In genomic region chr15:59152694-59153450, GRCh38 we compare ENCODE assay signal across 26 cellular contexts. TPM values are rescaled to one million over a fixed set of nuclear protein-coding genes. Genes with fewer than 3 reads are reported as not detected.
A peak's percentile ranks its signal among the peaks of the same experiment; 100 is the strongest.
DNase-seq lines count a peak whose midpoint lies in the region; ATAC-seq, FAIRE-seq and TF ChIP-seq lines count a peak whose summit lies in the region.
"Had no signal": no experiment of that assay in that cellular context is flagged by ENCODE, and none has a peak within 500 bp of the region (broad histone marks: within the 10 kb centered on the region; RNA-seq: fewer than 3 reads in every experiment).

No MANE protein-coding gene starts in this region.

- in situ Hi-C loops in HepG2 (cut with HindIII; ENCODE audit: extremely low pct_ligation_motif_present, low pct_unique_long_range_greater_than_20kb) (no loop called here), SK-MEL-5 (cut with HindIII; ENCODE audit: low pct_unique_long_range_greater_than_20kb, low sequenced_read_pairs) (no loop called here)

- H3K27me3 ChIP-seq in HepG2 (ENCODE audit: control insufficient read depth in 1 of 2, insufficient read depth in 2 of 2, low read length in 2 of 2): no peaks in the 10 kb centered on the region
- H3K27me3 ChIP-seq in right lobe of liver: no peaks in the 10 kb centered on the region
- H3K27me3 ChIP-seq: MG63, SJCRH30 had no signal

- no peak for FAIRE-seq in HepG2 (lab: Jason Lieb, UNC)
- FAIRE-seq: A204.1, H54, K562 had no signal

- no peak for TF ChIP-seq RAD21 in HepG2 (CRISPR knock-in tag; IDR thresholded peaks at IDR 0.05)

- no peak overlapping the region for H2AFZ ChIP-seq in HepG2 (ENCODE audit: low read length)

- H3K4me1 Mint-ChIP-seq in endothelial cell (ENCODE audit: unreplicated experiment) (peaks cover 9% of the 10 kb centered on the region), type B pancreatic cell (ENCODE audit: unreplicated experiment) (peaks cover 12% of the 10 kb centered on the region)
- H3K4me1 Mint-ChIP-seq in activated T-helper 2 cell treated with anti-CD3 and anti-CD28 coated beads, Interferon-gamma antibody, Interleukin-2, Interleukin-4, amounts not matched to agents 10 μg/mL and 5 μg/mL and 100 μg/mL, durations not matched to agents 14 hours and 24 hours and 36 hours (ENCODE audit: low read depth): no peaks in the 10 kb centered on the region

- H3K36me3 Mint-ChIP-seq in endothelial cell (ENCODE audit: low read depth, unreplicated experiment) (peaks cover 57% of the 10 kb centered on the region), type B pancreatic cell (peaks cover 29% of the 10 kb centered on the region)
- peaks cover 31% of the 10 kb centered on the region for H3K36me3 Mint-ChIP-seq in activated T-helper 2 cell treated with anti-CD3 and anti-CD28 coated beads, Interferon-gamma antibody, Interleukin-2, Interleukin-4, amounts not matched to agents 10 μg/mL and 5 μg/mL and 100 μg/mL, durations not matched to agents 14 hours and 24 hours and 36 hours (ENCODE audit: low read depth)
- H3K36me3 Mint-ChIP-seq: CD8-positive, alpha-beta T cell had no signal

- TF ChIP-seq POLR2A in HepG2 (IDR thresholded peaks at IDR 0.05; ENCODE audit: insufficient read depth in 1 of 2, low read depth in 2 of 2, low read length in 2 of 2) (no peak), right lobe of liver (IDR thresholded peaks at IDR 0.05) (no peak)

- H3K9me3 Mint-ChIP-seq in endothelial cell (ENCODE audit: unreplicated experiment): no peaks in the 10 kb centered on the region
- no peaks in the 10 kb centered on the region for H3K9me3 Mint-ChIP-seq in type B pancreatic cell
- H3K9me3 Mint-ChIP-seq in activated T-helper 2 cell treated with anti-CD3 and anti-CD28 coated beads, Interferon-gamma antibody, Interleukin-2, Interleukin-4, amounts not matched to agents 10 μg/mL and 5 μg/mL and 100 μg/mL, durations not matched to agents 14 hours and 24 hours and 36 hours: no peaks in the 10 kb centered on the region
- H3K9me3 Mint-ChIP-seq: CD8-positive, alpha-beta T cell had no signal

- peaks cover 14 to 34% of the 10 kb centered on the region in 2 experiments for H3K36me3 ChIP-seq in HepG2 (replicated peaks in 1 of 2; ENCODE audit: control insufficient read depth in 1 of 2, insufficient read depth in 2 of 2, low read length in 2 of 2)
- H3K36me3 ChIP-seq in right lobe of liver: peaks cover 0 to 45% (median 16%) of the 10 kb centered on the region in 4 donors

- POLR2A ChIA-PET in HepG2 (lab: Yijun Ruan, JAX): no interaction called here

- H3K9ac ChIP-seq in HepG2 (ENCODE audit: insufficient read depth, low read depth, low read length): no peak overlapping the region

- no peaks in the 10 kb centered on the region for H4K20me1 ChIP-seq in HepG2 (ENCODE audit: insufficient read depth, low read length)

- no peak for TF ChIP-seq EP300 in HepG2 (IDR thresholded peaks at IDR 0.05; ENCODE audit: low read depth in 2 of 2, low read length in 2 of 2)
- TF ChIP-seq EP300 in HepG2 (CRISPR knock-in tag; IDR thresholded peaks at IDR 0.05; ENCODE audit: borderline replicate concordance): no peak

- ATAC-seq in HepG2 (no peak), right lobe of liver (no peak), GM19023 (IDR thresholded peaks at IDR 0.05; ENCODE audit: unreplicated experiment) (no peak)
- ATAC-seq: CD8-positive, alpha-beta T cell; K562; PC-3; Right ventricle myocardium inferior had no signal

- CTCF ChIA-PET in HepG2 (lab: Yijun Ruan, JAX; ENCODE audit: low intra/inter-chr PET ratio, low total read pairs): no interaction called here

- H3K4me3 ChIP-seq in HepG2 (replicated peaks in 1 of 3; ENCODE audit: insufficient read depth in 1 of 3, low read depth in 2 of 3, low read length in 3 of 3) (no peak overlapping the region), right lobe of liver (no peak overlapping the region)
- H3K4me3 ChIP-seq: K562, MG63, SJCRH30 had no signal

- H3K4me3 Mint-ChIP-seq in endothelial cell (ENCODE audit: unreplicated experiment) (peak overlapping the region; percentile 65), type B pancreatic cell (no peak overlapping the region)
- H3K4me3 Mint-ChIP-seq in activated T-helper 2 cell treated with anti-CD3 and anti-CD28 coated beads, Interferon-gamma antibody, Interleukin-2, Interleukin-4, amounts not matched to agents 10 μg/mL and 5 μg/mL and 100 μg/mL, durations not matched to agents 14 hours and 24 hours and 36 hours (ENCODE audit: low read depth): no peak overlapping the region
- H3K4me3 Mint-ChIP-seq: CD8-positive, alpha-beta T cell had no signal

- intact Hi-C loops in HepG2 (cut with micrococcal nuclease; ENCODE audit: unreplicated experiment) (no loop called here), right lobe of liver (cut with DNase I) (no loop called here)
- intact Hi-C loops in activated T-helper 2 cell treated with anti-CD3 and anti-CD28 coated beads, Interferon-gamma antibody, Interleukin-2, Interleukin-4, amounts not matched to agents 10 μg/mL and 5 μg/mL and 100 μg/mL, durations not matched to agents 14 hours and 24 hours and 36 hours (cut with micrococcal nuclease): no loop called here

- H3K9me3 ChIP-seq in HepG2 (ENCODE audit: low read length) (no peaks in the 10 kb centered on the region), right lobe of liver (no peaks in the 10 kb centered on the region)
- H3K9me3 ChIP-seq: MG63, SJCRH30 had no signal

- H3K4me2 ChIP-seq in HepG2 (ENCODE audit: low read depth, low read length): no peak overlapping the region

- TF ChIP-seq CTCF in HepG2 (CRISPR knock-in tag; IDR thresholded peaks at IDR 0.05) (no peak), right lobe of liver (IDR thresholded peaks at IDR 0.05) (no peak), endothelial cell (IDR thresholded peaks at IDR 0.05; ENCODE audit: unreplicated experiment) (no peak), type B pancreatic cell (conservative IDR thresholded peaks at IDR 0.05) (no peak)

- H3K27ac ChIP-seq in HepG2 (ENCODE audit: extremely low read length, insufficient read depth, low read length) (no peak overlapping the region), right lobe of liver (no peak overlapping the region)
- H3K27ac ChIP-seq: SJCRH30 had no signal

- H3K4me1 ChIP-seq in HepG2 (ENCODE audit: insufficient read depth, low read length) (no peaks in the 10 kb centered on the region), right lobe of liver (no peaks in the 10 kb centered on the region)
- H3K4me1 ChIP-seq: SJCRH30 had no signal

- DNase-seq in HepG2 (ENCODE audit: low spot score) (no peak), right lobe of liver (no peak), SK-MEL-5 (ENCODE audit: low read depth, low spot score) (peak; percentile 66), endothelial cell (ENCODE audit: low spot score) (no peak), type B pancreatic cell (ENCODE audit: extremely low spot score, unreplicated experiment) (no peak), COLO668 (lab: John Stamatoyannopoulos, UW; ENCODE audit: unreplicated experiment) (no peak)
- DNase-seq in activated T-helper 2 cell treated with anti-CD3 and anti-CD28 coated beads, Interferon-gamma antibody, Interleukin-2, Interleukin-4, amounts not matched to agents 10 μg/mL and 5 μg/mL and 100 μg/mL, durations not matched to agents 14 hours and 24 hours and 36 hours (ENCODE audit: low spot score): no peak
- DNase-seq: C1 segment of cervical spinal cord; CD8-positive, alpha-beta T cell; DMS153; DND-41; Kasumi-1; MG63; NCI-H2081; NCI-H226; NCI-H510A; NCI-H69; NK-92 treated with Interleukin-12 subunit alpha and Interleukin-12 subunit beta, amount 100 ng/mL, for 24 hours; PC-3; SJCRH30 had no signal

- H3K27me3 Mint-ChIP-seq in endothelial cell (ENCODE audit: unreplicated experiment) (no peaks in the 10 kb centered on the region), type B pancreatic cell (no peaks in the 10 kb centered on the region)
- no peaks in the 10 kb centered on the region for H3K27me3 Mint-ChIP-seq in activated T-helper 2 cell treated with anti-CD3 and anti-CD28 coated beads, Interferon-gamma antibody, Interleukin-2, Interleukin-4, amounts not matched to agents 10 μg/mL and 5 μg/mL and 100 μg/mL, durations not matched to agents 14 hours and 24 hours and 36 hours (ENCODE audit: low read depth)

- H3K27ac Mint-ChIP-seq in endothelial cell (ENCODE audit: unreplicated experiment) (peak overlapping the region; percentile 40), type B pancreatic cell (peak overlapping the region; percentile 48)
- H3K27ac Mint-ChIP-seq in activated T-helper 2 cell treated with anti-CD3 and anti-CD28 coated beads, Interferon-gamma antibody, Interleukin-2, Interleukin-4, amounts not matched to agents 10 μg/mL and 5 μg/mL and 100 μg/mL, durations not matched to agents 14 hours and 24 hours and 36 hours: no peak overlapping the region
- H3K27ac Mint-ChIP-seq: CD8-positive, alpha-beta T cell had no signal

- WGBS in HepG2 (ENCODE audit: low lambda C conversion rate): 97% methylated on average over 6 of the region's 6 CpGs
- 92% methylated on average over 4 of the region's 6 CpGs for WGBS in right lobe of liver (ENCODE audit: insufficient coverage, low coverage, low lambda C conversion rate, missing lambda C conversion rate)

- H3K79me2 ChIP-seq in HepG2 (ENCODE audit: insufficient read depth, low read length): no peaks in the 10 kb centered on the region

- BruUV-seq in HepG2 (replicated peaks; lab: Mats Ljungman, UMichigan): TSS peak; percentile 30

RNA-seq across cellular contexts. Expression of gene CCNB2, which starts 47.9 kb away (rescaled TPM):
- 80.9 and 108 TPM in 2 replicates for total RNA-seq in HepG2 (2016; rRNA removed; fragmentation: Illumina TruSeq; extraction: Trizol)
- 19.0 and 20.1 TPM in 2 replicates for total RNA-seq in HepG2 (2016; cell fraction: cytosol; rRNA removed; fragmentation: Illumina TruSeq; extraction: Trizol; ENCODE audit: low read depth)
- total RNA-seq in HepG2 (2016; cell fraction: insoluble cytoplasmic fraction; rRNA removed; fragmentation: Illumina TruSeq; extraction: Trizol): 81.5 and 103 TPM in 2 replicates
- 34.7 and 37.4 TPM in 2 replicates for total RNA-seq in HepG2 (2016; cell fraction: membrane; rRNA removed; fragmentation: Illumina TruSeq; extraction: Trizol)
- total RNA-seq in HepG2 (2016; cell fraction: nucleus; rRNA removed; fragmentation: Illumina TruSeq; extraction: Trizol): 37.3 and 44.7 TPM in 2 replicates
- 23.1 and 43.5 TPM in 2 replicates for polyA plus RNA-seq in HepG2 (2011; rRNA removed)
- polyA plus RNA-seq in HepG2 (2011; cell fraction: cytosol; rRNA removed): 36.5 and 37.2 TPM in 2 replicates
- 12.3 and 17.7 TPM in 2 replicates for polyA plus RNA-seq in HepG2 (2011; cell fraction: nucleus; rRNA removed)
- 26.2 and 56.3 TPM in 2 replicates for polyA plus RNA-seq in HepG2 (2012)
- polyA plus RNA-seq in HepG2 (2016; cell fraction: cytosol; fragmentation: Illumina TruSeq; extraction: Trizol; ENCODE audit: low read depth): 18.4 and 19.2 TPM in 2 replicates
- polyA plus RNA-seq in HepG2 (2016; cell fraction: insoluble cytoplasmic fraction; fragmentation: Illumina TruSeq; extraction: Trizol; ENCODE audit: low read depth): 110 and 112 TPM in 2 replicates
- 29.0 and 31.7 TPM in 2 replicates for polyA plus RNA-seq in HepG2 (2016; cell fraction: membrane; fragmentation: Illumina TruSeq; extraction: Trizol; ENCODE audit: low read depth)
- 46.6 and 46.9 TPM in 2 replicates for polyA plus RNA-seq in HepG2 (2016; cell fraction: nucleus; fragmentation: Illumina TruSeq; extraction: Trizol; ENCODE audit: insufficient read depth, low read depth)
- polyA minus RNA-seq in HepG2 (2011; rRNA and poly(A)+ RNA removed; ENCODE audit: low replicate concordance): 24.1 and 72.0 TPM in 2 replicates
- 31.1 and 39.1 TPM in 2 replicates for polyA minus RNA-seq in HepG2 (2011; cell fraction: cytosol; rRNA and poly(A)+ RNA removed)
- 32.8 and 43.8 TPM in 2 replicates for polyA minus RNA-seq in HepG2 (2011; cell fraction: nucleus; rRNA and poly(A)+ RNA removed)
- 1 to 10 TPM in 3 of 6 experiments, under 1 TPM in 3; 0.13 to 2.5 (median 1.6) TPM for total RNA-seq in right lobe of liver
- total RNA-seq in SK-MEL-5 (2014; rRNA removed; shearing (Covaris generic)): 44.7 and 49.8 TPM in 2 replicates
- polyA plus RNA-seq in SK-MEL-5 (2015; cell fraction: cytosol; rRNA removed): 53.1 and 59.1 TPM in 2 replicates
- 22.2 and 26.4 TPM in 2 replicates for polyA plus RNA-seq in SK-MEL-5 (2015; cell fraction: nucleus; rRNA removed)
- 16.5 TPM for total RNA-seq in endothelial cell (ENCODE audit: unreplicated experiment)
- total RNA-seq in type B pancreatic cell (ENCODE audit: low replicate concordance): 24.6 and 63.0 TPM in 2 replicates
- 57.5 and 59.2 TPM in 2 replicates for total RNA-seq in activated T-helper 2 cell treated with anti-CD3 and anti-CD28 coated beads, Interferon-gamma antibody, Interleukin-2, Interleukin-4, amounts not matched to agents 10 μg/mL and 5 μg/mL and 100 μg/mL, durations not matched to agents 14 hours and 24 hours and 36 hours

RNA-seq across cellular contexts. Expression of gene LDHAL6B, which starts 53.8 kb away (rescaled TPM):
- total RNA-seq in HepG2 (2016; rRNA removed; fragmentation: Illumina TruSeq; extraction: Trizol) (not detected in 2 replicates), right lobe of liver (not detected), endothelial cell (ENCODE audit: unreplicated experiment) (not detected), type B pancreatic cell (ENCODE audit: low replicate concordance) (not detected in 2 replicates)
- total RNA-seq in HepG2 (2016; cell fraction: cytosol; rRNA removed; fragmentation: Illumina TruSeq; extraction: Trizol; ENCODE audit: low read depth): not detected in 2 replicates
- not detected in 2 replicates for total RNA-seq in HepG2 (2016; cell fraction: insoluble cytoplasmic fraction; rRNA removed; fragmentation: Illumina TruSeq; extraction: Trizol)
- not detected in 2 replicates for total RNA-seq in HepG2 (2016; cell fraction: membrane; rRNA removed; fragmentation: Illumina TruSeq; extraction: Trizol)
- total RNA-seq in HepG2 (2016; cell fraction: nucleus; rRNA removed; fragmentation: Illumina TruSeq; extraction: Trizol): not detected in 2 replicates
- not detected in 2 replicates for polyA plus RNA-seq in HepG2 (2011; rRNA removed)
- polyA plus RNA-seq in HepG2 (2011; cell fraction: cytosol; rRNA removed): not detected in 2 replicates
- polyA plus RNA-seq in HepG2 (2011; cell fraction: nucleus; rRNA removed): not detected in 2 replicates
- polyA plus RNA-seq in HepG2 (2012): not detected in 2 replicates
- not detected in 2 replicates for polyA plus RNA-seq in HepG2 (2016; cell fraction: cytosol; fragmentation: Illumina TruSeq; extraction: Trizol; ENCODE audit: low read depth)
- polyA plus RNA-seq in HepG2 (2016; cell fraction: insoluble cytoplasmic fraction; fragmentation: Illumina TruSeq; extraction: Trizol; ENCODE audit: low read depth): not detected in 2 replicates
- not detected in 2 replicates for polyA plus RNA-seq in HepG2 (2016; cell fraction: membrane; fragmentation: Illumina TruSeq; extraction: Trizol; ENCODE audit: low read depth)
- not detected in 2 replicates for polyA plus RNA-seq in HepG2 (2016; cell fraction: nucleus; fragmentation: Illumina TruSeq; extraction: Trizol; ENCODE audit: insufficient read depth, low read depth)
- not detected in 2 replicates for polyA minus RNA-seq in HepG2 (2011; rRNA and poly(A)+ RNA removed; ENCODE audit: low replicate concordance)
- not detected in 2 replicates for polyA minus RNA-seq in HepG2 (2011; cell fraction: cytosol; rRNA and poly(A)+ RNA removed)
- polyA minus RNA-seq in HepG2 (2011; cell fraction: nucleus; rRNA and poly(A)+ RNA removed): not detected in 2 replicates
- not detected in 2 replicates for total RNA-seq in SK-MEL-5 (2014; rRNA removed; shearing (Covaris generic))
- polyA plus RNA-seq in SK-MEL-5 (2015; cell fraction: cytosol; rRNA removed): not detected in 2 replicates
- not detected in 2 replicates for polyA plus RNA-seq in SK-MEL-5 (2015; cell fraction: nucleus; rRNA removed)
- not detected in 2 replicates for total RNA-seq in activated T-helper 2 cell treated with anti-CD3 and anti-CD28 coated beads, Interferon-gamma antibody, Interleukin-2, Interleukin-4, amounts not matched to agents 10 μg/mL and 5 μg/mL and 100 μg/mL, durations not matched to agents 14 hours and 24 hours and 36 hours
- total RNA-seq: CD8-positive, alpha-beta T cell; HT1080; K562; PC-3; Right ventricle myocardium inferior; SJCRH30 had no signal
- polyA plus RNA-seq: K562 had no signal
